Comparison of ENCODE assay signal across 8 cellular contexts in genomic region chr5:132963175-132964104, GRCh38. TPM values are rescaled to one million over a fixed set of nuclear protein-coding genes. Genes with fewer than 3 reads are reported as not detected.
A peak's percentile ranks its signal among the peaks of the same experiment; 100 is the strongest.
DNase-seq lines count a peak whose midpoint lies in the region; FAIRE-seq and TF ChIP-seq lines count a peak whose summit lies in the region.

Gene AFF4 (minus strand): TSS chr5:132963634. CDS start chr5:132937189, 26,445 bp downstream.

- no peak for FAIRE-seq in H54 (lab: Jason Lieb, UNC)
- no peak for FAIRE-seq in frontal cortex (lab: Jason Lieb, UNC)

- DNase-seq in H54 (ENCODE audit: insufficient read length, low spot score) (peak; percentile 94), SJSA1 (ENCODE audit: low read depth in 1 of 2, low spot score in 2 of 2) (peak; percentile 97 to 99), frontal cortex (ENCODE audit: low spot score in 2 of 2) (peak; percentile 94 to 96), substantia nigra (lab: John Stamatoyannopoulos, UW) (peak; percentile 85 to 98 (median 95))
- peak; percentile 88 for DNase-seq in activated naive CD4-positive, alpha-beta T cell treated with Interleukin-2 at 50 U/mL for 16 hours

- peak within 1 kb of the TSS; percentile 87 for H3K27ac ChIP-seq in SJSA1
- peak within 1 kb of the TSS; percentile 97 for H3K27ac ChIP-seq in neutrophil
- H3K27ac ChIP-seq in substantia nigra (ENCODE audit: low read depth, low read length, poor library complexity, severe bottlenecking): peak within 1 kb of the TSS; percentile 97

- H3K27me3 ChIP-seq in Loucy (ENCODE audit: insufficient read depth, low read length, poor library complexity, severe bottlenecking) (no peaks in the 10 kb centered on the region), SJSA1 (replicated peaks) (no peaks in the 10 kb centered on the region), neutrophil (no peaks in the 10 kb centered on the region)

- H3K9ac ChIP-seq in ES-I3 (ENCODE audit: low read depth, low read length): peak within 1 kb of the TSS; percentile 96
- peak within 1 kb of the TSS; percentile 90 for H3K9ac ChIP-seq in Loucy (ENCODE audit: low read depth, low read length, poor library complexity, severe bottlenecking)

- H3K36me3 ChIP-seq in ES-I3 (ENCODE audit: insufficient read depth, low read length): 0 out of 2 replicates have a peak, but pooled peaks cover 3% of the 10 kb centered on the region
- no peaks in the 10 kb centered on the region for H3K36me3 ChIP-seq in Loucy (ENCODE audit: insufficient read depth, low read length)
- H3K36me3 ChIP-seq in SJSA1: peaks cover 24% of the 10 kb centered on the region
- H3K36me3 ChIP-seq in neutrophil: no peaks in the 10 kb centered on the region

- no peaks in the 10 kb centered on the region for H3K4me1 ChIP-seq in ES-I3 (ENCODE audit: insufficient read depth, low read length)
- peaks cover 14% of the 10 kb centered on the region for H3K4me1 ChIP-seq in Loucy (ENCODE audit: insufficient read depth, low read length, poor library complexity, severe bottlenecking)
- peaks cover 15% of the 10 kb centered on the region for H3K4me1 ChIP-seq in SJSA1 (replicated peaks)
- H3K4me1 ChIP-seq in neutrophil (ENCODE audit: control insufficient read depth in 1 of 2, insufficient read depth in 1 of 2, low read depth in 1 of 2, low read length in 1 of 2): peaks cover 23 to 25% of the 10 kb centered on the region in 2 experiments

- peaks cover 42% of the 10 kb centered on the region for H3K79me2 ChIP-seq in Loucy (ENCODE audit: insufficient read depth, low read length)

- H3K9me3 ChIP-seq in ES-I3 (ENCODE audit: control insufficient read depth, insufficient read depth, low read length) (no peaks in the 10 kb centered on the region), Loucy (ENCODE audit: insufficient read depth, low read depth, low read length) (no peaks in the 10 kb centered on the region), SJSA1 (replicated peaks) (no peaks in the 10 kb centered on the region), neutrophil (no peaks in the 10 kb centered on the region)

- peak within 1 kb of the TSS; percentile 83 for H3K4me3 ChIP-seq in Loucy (ENCODE audit: low read length, poor library complexity, severe bottlenecking)
- H3K4me3 ChIP-seq in SJSA1: peak within 1 kb of the TSS; percentile 83
- peak within 1 kb of the TSS; percentile 64 to 99 for H3K4me3 ChIP-seq in neutrophil (ENCODE audit: low read depth in 1 of 2, low read length in 1 of 2)

- H4K20me1 ChIP-seq in Loucy (ENCODE audit: insufficient read depth, low read length, poor library complexity, severe bottlenecking): peaks cover 16% of the 10 kb centered on the region

- H3K9me2 ChIP-seq in Loucy (replicated peaks; ENCODE audit: low read depth, low read length): no peaks in the 10 kb centered on the region

- H2AFZ ChIP-seq in Loucy (ENCODE audit: low read length): peak within 1 kb of the TSS; percentile 91

- peak; percentile 82 for TF ChIP-seq POLR2A in H54 (IDR thresholded peaks at IDR 0.05; ENCODE audit: low read depth, low read length)

- H3K4me2 ChIP-seq in Loucy (ENCODE audit: low read depth, low read length, poor library complexity, severe bottlenecking): peak within 1 kb of the TSS; percentile 88

- H3F3A ChIP-seq in Loucy (ENCODE audit: low read depth): no peaks in the 10 kb centered on the region

- no peak for TF ChIP-seq CTCF in Loucy (conservative IDR thresholded peaks at IDR 0.05; ENCODE audit: low read length)
- peak; percentile 58 for TF ChIP-seq CTCF in neutrophil (IDR thresholded peaks at IDR 0.05)

RNA-seq across cellular contexts. Expression of gene AFF4, which starts in this region (rescaled TPM):
- total RNA-seq in SJSA1 (2014; rRNA removed; shearing (Covaris generic)): 31.6 and 55.6 TPM in 2 replicates
- 62.4 TPM for total RNA-seq in frontal cortex

Comparison
In these comparisons a context has a peak if more than half of its experiments do, and no peak if none do; other contexts are left out.
1. Peak in every context shown above with its lines: DNase-seq, H3K4me3 ChIP-seq and H3K27ac ChIP-seq.